In genomic region chr5:6597557-6597956, GRCh38 we compare ENCODE assay signal across 20 cellular contexts. TPM values are rescaled to one million over a fixed set of nuclear protein-coding genes. Genes with fewer than 3 reads are reported as not detected.
A peak's percentile ranks its signal among the peaks of the same experiment; 100 is the strongest.
DNase-seq lines count a peak whose midpoint lies in the region; ATAC-seq, FAIRE-seq and TF ChIP-seq lines count a peak whose summit lies in the region.
"Had no signal": no experiment of that assay in that cellular context is flagged by ENCODE, and none has a peak within 500 bp of the region (broad histone marks: within the 10 kb centered on the region; RNA-seq: fewer than 3 reads in every experiment).

No MANE protein-coding gene starts in this region.

- H3K9ac ChIP-seq in GM12878 (ENCODE audit: control insufficient read depth, insufficient read depth, low read length) (no peak overlapping the region), subcutaneous abdominal adipose tissue (ENCODE audit: low read length in 5 of 5) (no peak overlapping the region)

- FAIRE-seq in GM12878 (lab: Jason Lieb, UNC) = no peak
- FAIRE-seq: GM12892, H1 had no signal

- ATAC-seq in heart right ventricle (peak in 2 of 8 donors; percentile 32 to 37), GM12878 (no peak), HG02642 (IDR thresholded peaks at IDR 0.05; ENCODE audit: poor library complexity, unreplicated experiment) (no peak), HG03280 (IDR thresholded peaks at IDR 0.05; ENCODE audit: unreplicated experiment) (no peak)

- intact Hi-C loops in heart right ventricle (cut with DNase I) (no loop called here), cardiac septum (cut with DNase I) (no loop called here), GM12878 (cut with micrococcal nuclease; ENCODE audit: unreplicated experiment) (no loop called here)

- no peak for TF ChIP-seq RAD21 in GM12878 (IDR thresholded peaks at IDR 0.05; ENCODE audit: insufficient read depth, low read depth, low read length)

- CTCF ChIA-PET in GM12878 (lab: Yijun Ruan, JAX) = interaction anchor here (1.0 kb wide), 1 partner anchor 147 kb away, joined by 3 read pairs; no protein-coding TSS in a partner anchor

- in situ Hi-C loops in GM12878 (cut with MboI) = loop anchor here (25.0 kb wide), 1 partner anchor 1110 kb away; no protein-coding TSS in a partner anchor

- H3K4me3 ChIP-seq in heart right ventricle (no peak overlapping the region), GM12878 (no peak overlapping the region), subcutaneous abdominal adipose tissue (ENCODE audit: low read depth in 1 of 5, low read length in 5 of 5) (no peak overlapping the region)
- H3K4me3 ChIP-seq: MG63, PC-9 had no signal

- H4K20me1 ChIP-seq in GM12878 (ENCODE audit: control insufficient read depth, insufficient read depth) = no peaks in the 10 kb centered on the region

- BruUV-seq in GM12878 (replicated peaks; lab: Mats Ljungman, UMichigan) = no TSS peak

- H3K27me3 ChIP-seq in heart right ventricle = no peaks in the 10 kb centered on the region
- H3K27me3 ChIP-seq in GM12878 (replicated peaks in 1 of 2; ENCODE audit: control insufficient read depth in 2 of 2, insufficient read depth in 2 of 2, low read length in 1 of 2) = no peaks in the 10 kb centered on the region
- H3K27me3 ChIP-seq in subcutaneous abdominal adipose tissue (ENCODE audit: control insufficient read depth in 5 of 5, insufficient read depth in 4 of 5, low read length in 5 of 5) = no peaks in the 10 kb centered on the region
- H3K27me3 ChIP-seq: MG63 had no signal

- H3K36me3 ChIP-seq in heart right ventricle (peaks cover 0 to 68% (median 31%) of the 10 kb centered on the region in 9 donors), GM12878 (ENCODE audit: control insufficient read depth in 2 of 2, insufficient read depth in 2 of 2, low read length in 1 of 2) (peaks cover 21 to 26% of the 10 kb centered on the region in 2 experiments), subcutaneous abdominal adipose tissue (ENCODE audit: control insufficient read depth in 5 of 5, insufficient read depth in 5 of 5, low read length in 5 of 5) (peaks cover 6 to 67% (median 52%) of the 10 kb centered on the region in 5 donors)

- H3K79me2 ChIP-seq in GM12878 (ENCODE audit: control insufficient read depth, insufficient read depth, low read length) = no peaks in the 10 kb centered on the region

- no peak overlapping the region for H2AFZ ChIP-seq in GM12878 (ENCODE audit: control insufficient read depth, low read depth, low read length)
- H2AFZ ChIP-seq: PC-9 had no signal

- 73 to 76% methylated on average over 6 of the region's 6 CpGs for WGBS in heart right ventricle, 2 donors
- over 99% methylated on average over 6 of the region's 6 CpGs for WGBS in GM12878 (ENCODE audit: insufficient coverage, insufficient replicate concordance, low lambda C conversion rate, missing lambda C conversion rate)

- RAD21 ChIA-PET in GM12878 (lab: Charles Lee; ENCODE audit: unreplicated experiment) = no interaction called here

- DNase-seq in heart right ventricle (no peak), cardiac septum (ENCODE audit: low spot score) (no peak), GM12878 (ENCODE audit: low read depth, low spot score) (no peak), islet precursor cell (peak; percentile 15), putamen (ENCODE audit: low spot score) (no peak)
- DNase-seq: C1 segment of cervical spinal cord, COR-L47, GF-D8, Karpas-422, MG63, NCI-H1105, NCI-H1694, NCI-H510A treated with DMSO at 0.1 percent for 48 hours, NCI-H82, PC-9 had no signal

- 0 out of 2 replicates have a peak, but pooled peaks have one; percentile 24 for TF ChIP-seq POLR2A in GM12878 (IDR thresholded peaks at IDR 0.05; ENCODE audit: low read depth, low read length)

- no peak for TF ChIP-seq EP300 in GM12878 (IDR thresholded peaks at IDR 0.05; ENCODE audit: borderline replicate concordance in 1 of 2, control insufficient read depth in 1 of 2, low read depth in 2 of 2, low read length in 2 of 2)

- SMC1A ChIA-PET in GM12878 (lab: Charles Lee; ENCODE audit: uncharacterized antibody, unreplicated experiment) = no interaction called here

- H3K27ac ChIP-seq in heart right ventricle (peak overlapping the region in 6 of 10 donors; percentile 63 to 78 (median 76)), GM12878 (ENCODE audit: control insufficient read depth, insufficient read depth) (no peak overlapping the region), subcutaneous abdominal adipose tissue (ENCODE audit: low read depth, low read length) (peak overlapping the region; percentile 50)
- H3K27ac ChIP-seq: PC-9 had no signal

- TF ChIP-seq CTCF in heart right ventricle (IDR thresholded peaks at IDR 0.05) (no peak), GM12878 (IDR thresholded peaks at IDR 0.05 in 2 of 3, conservative IDR thresholded peaks at IDR 0.05 in 1 of 3; ENCODE audit: control insufficient read depth in 2 of 3, extremely low read depth in 1 of 3, insufficient read depth in 1 of 3, low read depth in 3 of 3, low read length in 3 of 3) (no peak)

- H3K4me2 ChIP-seq in GM12878 (ENCODE audit: control insufficient read depth, insufficient read depth) = no peak overlapping the region
- H3K4me2 ChIP-seq: PC-9 had no signal

- peaks cover 0 to 14% (median 0%) of the 10 kb centered on the region in 9 donors for H3K4me1 ChIP-seq in heart right ventricle
- no peaks in the 10 kb centered on the region for H3K4me1 ChIP-seq in GM12878 (ENCODE audit: control insufficient read depth, insufficient read depth, low read length)
- peaks cover 0 to 14% (median 8%) of the 10 kb centered on the region in 5 donors for H3K4me1 ChIP-seq in subcutaneous abdominal adipose tissue (ENCODE audit: control insufficient read depth in 5 of 5, insufficient read depth in 5 of 5, low read length in 5 of 5)

- H3K9me3 ChIP-seq in heart right ventricle (no peaks in the 10 kb centered on the region), GM12878 (replicated peaks; ENCODE audit: control insufficient read depth, insufficient read depth, low read length) (no peaks in the 10 kb centered on the region), subcutaneous abdominal adipose tissue (ENCODE audit: control insufficient read depth in 5 of 5, low read length in 5 of 5) (no peaks in the 10 kb centered on the region)
- H3K9me3 ChIP-seq: MG63 had no signal

- POLR2A ChIA-PET in GM12878 (lab: Charles Lee) = no interaction called here

TF ChIP-seq in GM12878, 131 proteins besides CTCF, POLR2A, EP300 and RAD21 (continues in another document):
- TF ChIP-seq FOXM1 (IDR thresholded peaks at IDR 0.05; ENCODE audit: low read depth, low read length) (no peak), FOS (IDR thresholded peaks at IDR 0.05; ENCODE audit: borderline replicate concordance, extremely low read depth, insufficient read length) (no peak), SIN3A (IDR thresholded peaks at IDR 0.05; ENCODE audit: low read depth, low read length) (no peak), ATF2 (IDR thresholded peaks at IDR 0.05; ENCODE audit: low read length) (no peak)

RNA-seq across cellular contexts. Expression of gene NSUN2, which starts 35.3 kb away (rescaled TPM):
- 10 to 100 TPM; 30.0 to 42.6 (median 36.1) TPM for total RNA-seq in heart right ventricle
- 10 to 100 TPM; 27.9 to 31.5 TPM for polyA plus RNA-seq in heart right ventricle
- total RNA-seq in cardiac septum = 39.9 TPM
- total RNA-seq in GM12878 (2013; cell fraction: nucleolus; rRNA removed) = 162 and 165 TPM in 2 replicates
- total RNA-seq in GM12878 (2014; rRNA removed) = 83.2 and 84.7 TPM in 2 replicates
- total RNA-seq in GM12878 (2014; rRNA removed; fragmentation: Illumina TruSeq; extraction: Trizol) = 77.2 and 83.0 TPM in 2 replicates
- 80.2 and 90.9 TPM in 2 replicates for total RNA-seq in GM12878 (2021)
- 43.8 TPM for polyA plus RNA-seq in GM12878 (2011; ENCODE audit: low read depth)
- 89.9 and 94.7 TPM in 2 replicates for polyA plus RNA-seq in GM12878 (2011; rRNA removed)
- polyA plus RNA-seq in GM12878 (2011; cell fraction: cytosol; rRNA removed) = 71.1 and 76.2 TPM in 2 replicates
- 169 and 184 TPM in 2 replicates for polyA plus RNA-seq in GM12878 (2011; cell fraction: nucleus; rRNA removed)
- 58.5 and 58.7 TPM in 2 replicates for polyA plus RNA-seq in GM12878 (2012)
- polyA plus RNA-seq in GM12878 (2014; fragmentation: Illumina TruSeq; extraction: Trizol) = 91.1 and 99.8 TPM in 2 replicates
- polyA plus RNA-seq in GM12878 (2014; fragmentation: Nextera tagmentation; extraction: Ambion mirVana) = 10 to 100 TPM in 1 of 2 experiments, 1 to 10 TPM in 1; 8.0 to 10.8 TPM
- 91.2 and 97.9 TPM in 2 replicates for polyA plus RNA-seq in GM12878 (2014; rRNA removed)
- 100 to 1,000 TPM; 104 to 112 TPM for polyA plus RNA-seq in GM12878 (2016; fragmentation: Nextera tagmentation; extraction: Ambion mirVana)
- 60.2 and 64.4 TPM in 2 replicates for polyA minus RNA-seq in GM12878 (2011; rRNA and poly(A)+ RNA removed)
- polyA minus RNA-seq in GM12878 (2011; cell fraction: cytosol; rRNA and poly(A)+ RNA removed) = 23.5 and 32.2 TPM in 2 replicates
- polyA minus RNA-seq in GM12878 (2011; cell fraction: nucleus; rRNA and poly(A)+ RNA removed) = 50.4 and 83.9 TPM in 2 replicates

RNA-seq across cellular contexts. Expression of gene SRD5A1, which starts 35.7 kb away (rescaled TPM):
- 1 to 10 TPM; 2.1 to 5.5 (median 3.2) TPM for total RNA-seq in heart right ventricle
- polyA plus RNA-seq in heart right ventricle = 1 to 10 TPM; 1.0 to 2.6 TPM
- 4.2 TPM for total RNA-seq in cardiac septum
- total RNA-seq in GM12878 (2013; cell fraction: nucleolus; rRNA removed) = 20.1 and 28.6 TPM in 2 replicates
- total RNA-seq in GM12878 (2014; rRNA removed) = 7.5 and 11.7 TPM in 2 replicates
- total RNA-seq in GM12878 (2014; rRNA removed; fragmentation: Illumina TruSeq; extraction: Trizol) = 4.7 and 4.9 TPM in 2 replicates
- 13.9 and 20.1 TPM in 2 replicates for total RNA-seq in GM12878 (2021)
- 2.0 TPM for polyA plus RNA-seq in GM12878 (2011; ENCODE audit: low read depth)
- polyA plus RNA-seq in GM12878 (2011; rRNA removed) = 12.6 and 12.9 TPM in 2 replicates
- polyA plus RNA-seq in GM12878 (2011; cell fraction: cytosol; rRNA removed) = 8.7 and 12.2 TPM in 2 replicates
- polyA plus RNA-seq in GM12878 (2011; cell fraction: nucleus; rRNA removed) = 11.4 and 15.5 TPM in 2 replicates
- 5.6 and 8.6 TPM in 2 replicates for polyA plus RNA-seq in GM12878 (2012)
- polyA plus RNA-seq in GM12878 (2014; fragmentation: Illumina TruSeq; extraction: Trizol) = 5.3 and 8.1 TPM in 2 replicates
- polyA plus RNA-seq in GM12878 (2014; fragmentation: Nextera tagmentation; extraction: Ambion mirVana) = 1 to 10 TPM in 1 of 2 experiments, under 1 TPM in 1; 0.76 to 2.0 TPM
- polyA plus RNA-seq in GM12878 (2014; rRNA removed) = 17.0 and 17.9 TPM in 2 replicates
- 10 to 100 TPM; 15.0 to 16.5 TPM for polyA plus RNA-seq in GM12878 (2016; fragmentation: Nextera tagmentation; extraction: Ambion mirVana)
- 4.0 and 8.2 TPM in 2 replicates for polyA minus RNA-seq in GM12878 (2011; rRNA and poly(A)+ RNA removed)
- polyA minus RNA-seq in GM12878 (2011; cell fraction: cytosol; rRNA and poly(A)+ RNA removed) = 5.4 and 6.4 TPM in 2 replicates
- polyA minus RNA-seq in GM12878 (2011; cell fraction: nucleus; rRNA and poly(A)+ RNA removed) = 5.0 and 7.1 TPM in 2 replicates
